ENCODE assay signal across 23 cellular contexts in genomic region chr12:54065677-54066076, GRCh38. TPM values are rescaled to one million over a fixed set of nuclear protein-coding genes. Genes with fewer than 3 reads are reported as not detected.
"Had no signal": no experiment of that assay in that cellular context is flagged by ENCODE, and none has a peak within 500 bp of the region (broad histone marks: within the 10 kb centered on the region; RNA-seq: fewer than 3 reads in every experiment).

No MANE protein-coding gene starts in this region.

- H3K4me3 ChIP-seq: colonic mucosa, coronary artery, dorsolateral prefrontal cortex, esophagus muscularis mucosa, esophagus squamous epithelium, gastrocnemius medialis, gastroesophageal sphincter, heart left ventricle, heart right ventricle had no signal

- H3K9me3 ChIP-seq: colonic mucosa, esophagus muscularis mucosa, esophagus squamous epithelium, gastrocnemius medialis, gastroesophageal sphincter, heart left ventricle, heart right ventricle had no signal

- DNase-seq: colonic mucosa; cortex of kidney; dermis blood vessel endothelial cell; dorsolateral prefrontal cortex; effector CD4-positive, alpha-beta T cell; effector CD8-positive, alpha-beta T cell; effector memory CD4-positive, alpha-beta T cell; effector memory CD8-positive, alpha-beta T cell; erythroblast; esophagus squamous epithelium; foreskin fibroblast; foreskin keratinocyte; foreskin melanocyte; gastrocnemius medialis; glutamatergic neuron; head of caudate nucleus; heart left ventricle; heart right ventricle had no signal

- H3K27me3 ChIP-seq: foreskin keratinocyte had no signal

- H3K4me1 ChIP-seq: colonic mucosa, gastrocnemius medialis, heart left ventricle, heart right ventricle had no signal

- H3K36me3 ChIP-seq: colonic mucosa, esophagus muscularis mucosa, esophagus squamous epithelium, gastrocnemius medialis, gastroesophageal sphincter, heart left ventricle, heart right ventricle had no signal

- H3K27ac ChIP-seq: colonic mucosa, coronary artery, dorsolateral prefrontal cortex, epithelial cell of prostate, esophagus muscularis mucosa, esophagus squamous epithelium, foreskin keratinocyte, gastrocnemius medialis, gastroesophageal sphincter, heart left ventricle, heart right ventricle had no signal

RNA-seq across cellular contexts. Expression of gene HOXC5, which starts 32.8 kb away (rescaled TPM):
- polyA plus RNA-seq: endothelial cell of umbilical vein, heart left ventricle had no signal

RNA-seq across cellular contexts. Expression of gene HOXC8, which starts 56.9 kb away (rescaled TPM):
- polyA plus RNA-seq: heart left ventricle, heart right ventricle had no signal
